21 cellular contexts compared by ENCODE assay signal in genomic region chr20:60466683-60467022, GRCh38.
"Had no signal": no experiment of that assay in that cellular context is flagged by ENCODE, and none has a peak within 500 bp of the region (broad histone marks: within the 10 kb centered on the region; RNA-seq: fewer than 3 reads in every experiment).

No MANE protein-coding gene starts in this region.

- H3K4me3 ChIP-seq: colonic mucosa, coronary artery, dorsolateral prefrontal cortex, esophagus muscularis mucosa, esophagus squamous epithelium, gastrocnemius medialis, gastroesophageal sphincter, heart right ventricle had no signal

- H3K27me3 ChIP-seq: colonic mucosa, esophagus muscularis mucosa, esophagus squamous epithelium, foreskin keratinocyte, gastrocnemius medialis had no signal

- DNase-seq: colonic mucosa; cortex of kidney; dermis blood vessel endothelial cell; dorsolateral prefrontal cortex; effector CD4-positive, alpha-beta T cell; effector CD8-positive, alpha-beta T cell; effector memory CD4-positive, alpha-beta T cell; effector memory CD8-positive, alpha-beta T cell; erythroblast; esophagus squamous epithelium; foreskin fibroblast; foreskin keratinocyte; foreskin melanocyte; gastrocnemius medialis; glutamatergic neuron; heart right ventricle had no signal

- H3K9me3 ChIP-seq: colonic mucosa, esophagus muscularis mucosa, esophagus squamous epithelium, gastrocnemius medialis, gastroesophageal sphincter had no signal

- H3K4me1 ChIP-seq: colonic mucosa, esophagus muscularis mucosa, esophagus squamous epithelium, foreskin keratinocyte, gastrocnemius medialis, gastroesophageal sphincter, heart right ventricle had no signal

- H3K27ac ChIP-seq: colonic mucosa, coronary artery, dorsolateral prefrontal cortex, epithelial cell of prostate, esophagus muscularis mucosa, esophagus squamous epithelium, foreskin keratinocyte, gastrocnemius medialis, gastroesophageal sphincter had no signal

- H3K36me3 ChIP-seq: colonic mucosa, esophagus muscularis mucosa, esophagus squamous epithelium, gastrocnemius medialis, gastroesophageal sphincter, heart right ventricle had no signal

- ATAC-seq: effector memory CD8-positive, alpha-beta T cell; esophagus mucosa; foreskin keratinocyte; gastrocnemius medialis; gastroesophageal sphincter had no signal
